8 cellular contexts compared by ENCODE assay signal in the genomic region with DNA sequence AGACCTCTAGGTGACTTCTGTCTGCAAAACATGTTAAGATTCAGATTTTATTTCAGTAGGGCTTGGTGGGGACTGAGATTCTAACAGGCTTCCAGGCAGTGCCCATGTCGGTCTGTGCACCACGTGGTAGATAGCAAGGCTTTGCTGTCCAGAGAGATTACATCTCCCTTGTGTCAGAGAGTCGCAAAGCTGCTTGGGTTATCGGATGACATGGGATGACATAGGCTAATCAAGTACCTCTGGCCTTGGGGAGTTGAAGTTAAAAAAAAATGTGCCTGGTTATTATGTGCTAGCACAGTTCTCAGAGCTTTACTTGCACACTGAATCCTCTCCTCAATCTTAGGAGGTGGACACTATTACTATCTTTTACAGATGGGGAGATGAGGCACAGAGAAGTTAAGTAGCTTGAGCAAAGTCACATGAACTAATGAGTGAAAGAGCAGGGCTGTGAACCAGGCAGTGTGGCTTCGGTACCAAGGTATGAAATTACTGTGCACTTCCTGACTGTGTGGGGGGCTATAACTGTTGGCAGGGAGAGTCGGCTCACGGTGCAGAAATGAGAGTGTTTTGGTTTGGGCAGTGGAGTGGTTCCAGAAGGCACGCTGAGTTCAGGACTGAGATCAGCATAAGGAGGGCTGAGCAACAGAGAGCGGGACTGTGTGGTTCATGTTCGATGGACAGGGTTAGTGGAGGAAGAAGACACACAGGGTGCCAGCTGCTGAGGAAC. TPM values are rescaled to one million over a fixed set of nuclear protein-coding genes. Genes with fewer than 3 reads are reported as not detected.
DNase-seq lines count a peak whose midpoint lies in the region; ATAC-seq, FAIRE-seq and TF ChIP-seq lines count a peak whose summit lies in the region.

No MANE protein-coding gene starts in this region.

- FAIRE-seq in H54 (lab: Jason Lieb, UNC), result no peak

- peak; percentile 48 for DNase-seq in stimulated activated naive CD4-positive, alpha-beta T cell treated with Interleukin-2 at 50 U/mL for 16 hours (lab: John Stamatoyannopoulos, UW)
- no peak for DNase-seq in stimulated activated naive CD4-positive, alpha-beta T cell (lab: John Stamatoyannopoulos, UW)
- DNase-seq in activated CD8-positive, alpha-beta memory T cell treated with anti-CD3 and anti-CD28 coated beads for 48 hours (ENCODE audit: low read depth in 2 of 3, low spot score in 2 of 3), result peak in 2 of 3 experiments; percentile 10 to 42
- peak; percentile 35 to 58 (median 43) for DNase-seq in stimulated activated CD4-positive, alpha-beta T cell treated with anti-CD3 and anti-CD28 coated beads, Interleukin-12 subunit alpha, Interleukin-12 subunit beta, amount 100 ng/mL, for 48 hours (ENCODE audit: low read depth in 2 of 3, low spot score in 1 of 3)
- no peak for DNase-seq in NCI-H1092 treated with DMSO at 0.1 percent for 48 hours (lab: John Stamatoyannopoulos, UW)
- DNase-seq in cardiac septum (ENCODE audit: low spot score), result no peak
- no peak for DNase-seq in H54 (ENCODE audit: insufficient read length, low spot score)

- peak; percentile 94 for ATAC-seq in HG02981 (IDR thresholded peaks at IDR 0.05; ENCODE audit: unreplicated experiment)

- intact Hi-C loops in cardiac septum (cut with DNase I), result loop anchor here (2.0 kb wide), 1 partner anchor 158 kb away; no protein-coding TSS in a partner anchor

- TF ChIP-seq POLR2A in H54 (IDR thresholded peaks at IDR 0.05; ENCODE audit: low read depth, low read length), result no peak

RNA-seq across cellular contexts. Expression of gene FARS2, which starts 41.1 kb away (rescaled TPM):
- 13.3 TPM for total RNA-seq in cardiac septum

RNA-seq across cellular contexts. Expression of gene LYRM4, which starts 41.6 kb away (rescaled TPM):
- total RNA-seq in cardiac septum, result 21.1 TPM

Comparison
In these comparisons a context has a peak if more than half of its experiments do, and no peak if none do; other contexts are left out.
1. DNase-seq: peak in stimulated activated naive CD4-positive, alpha-beta T cell treated with Interleukin-2 at 50 U/mL for 16 hours (single experiment), activated CD8-positive, alpha-beta memory T cell treated with anti-CD3 and anti-CD28 coated beads for 48 hours (2 of 3) and stimulated activated CD4-positive, alpha-beta T cell treated with anti-CD3 and anti-CD28 coated beads, Interleukin-12 subunit alpha, Interleukin-12 subunit beta, amount 100 ng/mL, for 48 hours (3 of 3); none in stimulated activated naive CD4-positive, alpha-beta T cell (0 of 6), NCI-H1092 treated with DMSO at 0.1 percent for 48 hours (single experiment), cardiac septum (single experiment) and H54 (single experiment).